In genomic region chr21:35491114-35491513, GRCh38 we compare ENCODE assay signal across 1 cellular context.
A peak's percentile ranks its signal among the peaks of the same experiment; 100 is the strongest.
TF ChIP-seq lines count a peak whose summit lies in the region.

No MANE protein-coding gene starts in this region.

TF ChIP-seq in K562, 482 proteins besides CTCF, POLR2A, EP300 and RAD21 (continued from another document):
- TF ChIP-seq POLR2B (IDR thresholded peaks at IDR 0.05; ENCODE audit: low read depth, partially characterized antibody) (no peak), EHMT2 (IDR thresholded peaks at IDR 0.05) (peak; percentile 89)
